ENCODE assay signal across 8 cellular contexts in genomic region chr1:86706018-86706417, GRCh38. TPM values are rescaled to one million over a fixed set of nuclear protein-coding genes. Genes with fewer than 3 reads are reported as not detected.
DNase-seq lines count a peak whose midpoint lies in the region; ATAC-seq and TF ChIP-seq lines count a peak whose summit lies in the region.

No MANE protein-coding gene starts in this region.

- TF ChIP-seq CTCF in coronary artery (IDR thresholded peaks at IDR 0.05), result no peak

- peak overlapping the region; percentile 82 to 100 (median 91) for H3K4me2 ChIP-seq in BLaER1 treated with 17β-estradiol and CSF1 and Interleukin-3, amounts not matched to agents 10 nM and 100 nM
- peak overlapping the region; percentile 91 for H3K4me2 ChIP-seq in Karpas-422 (ENCODE audit: low read depth, low read length, poor library complexity, severe bottlenecking)

- H3K79me2 ChIP-seq in Karpas-422 (ENCODE audit: low read length), result peaks cover 63% of the 10 kb centered on the region

- peaks cover 42 to 51% of the 10 kb centered on the region in 2 donors for H3K4me1 Mint-ChIP-seq in natural killer cell treated with Interleukin-12 subunit alpha and Interleukin-12 subunit beta and Interleukin-15 and Interleukin-18, amount 100 ng/mL, for 72 hours (ENCODE audit: low read depth in 2 of 2)

- peaks cover 34 to 61% (median 54%) of the 10 kb centered on the region in 11 experiments; a peak in 21 of 22 replicates for H4K20me1 ChIP-seq in BLaER1 treated with 17β-estradiol and CSF1 and Interleukin-3, amounts not matched to agents 10 nM and 100 nM
- no peaks in the 10 kb centered on the region; the same call in 1 of the 2 replicates for H4K20me1 ChIP-seq in Karpas-422 (ENCODE audit: insufficient read depth, low read depth, low read length)

- peak overlapping the region; percentile 81 to 94 (median 90) for H3K4me3 ChIP-seq in BLaER1 treated with 17β-estradiol and CSF1 and Interleukin-3, amounts not matched to agents 10 nM and 100 nM
- H3K4me3 ChIP-seq in Karpas-422 (ENCODE audit: low read length) (peak overlapping the region; percentile 93), coronary artery (peak overlapping the region; percentile 87)

- ATAC-seq in natural killer cell treated with Interleukin-12 subunit alpha and Interleukin-12 subunit beta and Interleukin-15 and Interleukin-18, amount 100 ng/mL, for 72 hours, result no peak

- H3K27me3 ChIP-seq in BLaER1 treated with 17β-estradiol and CSF1 and Interleukin-3, amounts not matched to agents 10 nM and 100 nM, result no peaks in the 10 kb centered on the region
- no peaks in the 10 kb centered on the region for H3K27me3 ChIP-seq in Karpas-422 (ENCODE audit: low read length)

- peak overlapping the region; percentile 94 to 98 (median 97) for H3K9ac ChIP-seq in BLaER1 treated with 17β-estradiol and CSF1 and Interleukin-3, amounts not matched to agents 10 nM and 100 nM
- peak overlapping the region; percentile 92 for H3K9ac ChIP-seq in Karpas-422 (ENCODE audit: low read length)

- peaks cover 25 to 66% (median 33%) of the 10 kb centered on the region in 10 experiments for H3K4me1 ChIP-seq in BLaER1 treated with 17β-estradiol and CSF1 and Interleukin-3, amounts not matched to agents 10 nM and 100 nM
- peaks cover 49% of the 10 kb centered on the region for H3K4me1 ChIP-seq in Karpas-422 (ENCODE audit: low read length)

- no peaks in the 10 kb centered on the region for H3K9me2 ChIP-seq in Karpas-422 (replicated peaks; ENCODE audit: insufficient read depth, low read length)

- peak overlapping the region; percentile 95 to 98 (median 96) for H3K27ac ChIP-seq in BLaER1 treated with 17β-estradiol and CSF1 and Interleukin-3, amounts not matched to agents 10 nM and 100 nM
- H3K27ac ChIP-seq in Karpas-422 (ENCODE audit: low read length) (no peak overlapping the region), coronary artery (peak overlapping the region; percentile 91 to 97)

- no peak overlapping the region for H2AFZ ChIP-seq in Karpas-422 (ENCODE audit: low read length)

- DNase-seq in Karpas-422, result no peak
- no peak for DNase-seq in coronary artery (ENCODE audit: low spot score)
- DNase-seq in natural killer cell treated with Interleukin-12 subunit alpha and Interleukin-12 subunit beta and Interleukin-15 and Interleukin-18, amount 100 ng/mL, for 72 hours (ENCODE audit: low spot score), result no peak
- DNase-seq in islet precursor cell, result no peak
- DNase-seq in NCI-H446 (lab: John Stamatoyannopoulos, UW), result no peak
- DNase-seq in stimulated activated CD8-positive, alpha-beta memory T cell treated with anti-CD3 and anti-CD28 coated beads, Interleukin-4, amount 100 ng/mL, for 48 hours, result no peak
- DNase-seq in glomerular visceral epithelial cell (ENCODE audit: extremely low spot score), result no peak

- peaks cover 14 to 42% (median 32%) of the 10 kb centered on the region in 11 experiments; a peak in 18 of 22 replicates for H3K36me3 ChIP-seq in BLaER1 treated with 17β-estradiol and CSF1 and Interleukin-3, amounts not matched to agents 10 nM and 100 nM
- H3K36me3 ChIP-seq in Karpas-422 (ENCODE audit: insufficient read depth, low read length), result no peaks in the 10 kb centered on the region

- peak overlapping the region; percentile 97 to 98 for H3K27ac Mint-ChIP-seq in natural killer cell treated with Interleukin-12 subunit alpha and Interleukin-12 subunit beta and Interleukin-15 and Interleukin-18, amount 100 ng/mL, for 72 hours

- peaks cover 5% of the 10 kb centered on the region for H3K36me3 Mint-ChIP-seq in natural killer cell treated with Interleukin-12 subunit alpha and Interleukin-12 subunit beta and Interleukin-15 and Interleukin-18, amount 100 ng/mL, for 72 hours

- H3K27me3 Mint-ChIP-seq in natural killer cell treated with Interleukin-12 subunit alpha and Interleukin-12 subunit beta and Interleukin-15 and Interleukin-18, amount 100 ng/mL, for 72 hours, result no peaks in the 10 kb centered on the region

- no peaks in the 10 kb centered on the region for H3K9me3 Mint-ChIP-seq in natural killer cell treated with Interleukin-12 subunit alpha and Interleukin-12 subunit beta and Interleukin-15 and Interleukin-18, amount 100 ng/mL, for 72 hours

- H3K9me3 ChIP-seq in BLaER1 treated with 17β-estradiol and CSF1 and Interleukin-3, amounts not matched to agents 10 nM and 100 nM (replicated peaks in 1 of 11), result no peaks in the 10 kb centered on the region
- no peaks in the 10 kb centered on the region for H3K9me3 ChIP-seq in Karpas-422 (ENCODE audit: low read length)

- peak overlapping the region; percentile 96 for H3K4me3 Mint-ChIP-seq in natural killer cell treated with Interleukin-12 subunit alpha and Interleukin-12 subunit beta and Interleukin-15 and Interleukin-18, amount 100 ng/mL, for 72 hours

RNA-seq across cellular contexts. Expression of gene SH3GLB1, which starts 1.6 kb away (rescaled TPM):
- total RNA-seq in Karpas-422 (2014; rRNA removed; shearing (Covaris generic); ENCODE audit: low replicate concordance), result 33.4 and 56.6 TPM in 2 replicates
- 100 to 1,000 TPM in 1 of 2 donors, 10 to 100 TPM in 1; 59.3 to 107 TPM for total RNA-seq in natural killer cell treated with Interleukin-12 subunit alpha and Interleukin-12 subunit beta and Interleukin-15 and Interleukin-18, amount 100 ng/mL, for 72 hours
